Comparison of ENCODE assay signal across 1 cellular context in genomic region chr6:26055670-26056582, GRCh38.
A peak's percentile ranks its signal among the peaks of the same experiment; 100 is the strongest.
TF ChIP-seq lines count a peak whose summit lies in the region.

No MANE protein-coding gene starts in this region.

TF ChIP-seq in SK-N-SH, 30 proteins besides CTCF, POLR2A, EP300 and RAD21 (continued from another document):
- TF ChIP-seq REST (IDR thresholded peaks at IDR 0.05; ENCODE audit: low read depth, low read length) (peak; percentile 62; the same call in 1 of the 2 replicates), FOXM1 (IDR thresholded peaks at IDR 0.05; ENCODE audit: low read depth) (0 out of 2 replicates have a peak, but pooled peaks have one; percentile 10), NRF1 (IDR thresholded peaks at IDR 0.05; ENCODE audit: low read depth, low read length) (no peak), RCOR1 (IDR thresholded peaks at IDR 0.05; ENCODE audit: low read length) (peak; percentile 78), CHD2 (IDR thresholded peaks at IDR 0.05; ENCODE audit: low read length, partially characterized antibody) (peak; percentile 78), SIN3A (IDR thresholded peaks at IDR 0.05; ENCODE audit: borderline replicate concordance, low read depth, low read length) (peak; percentile 96), ZBTB33 (IDR thresholded peaks at IDR 0.05; ENCODE audit: borderline replicate concordance, low read depth) (peak; percentile 94), MAX (IDR thresholded peaks at IDR 0.05; ENCODE audit: low read depth) (0 out of 2 replicates have a peak, but pooled peaks have one; percentile 31), PBX3 (IDR thresholded peaks at IDR 0.05) (peak; percentile 38; the same call in 1 of the 2 replicates), RXRA (IDR thresholded peaks at IDR 0.05; ENCODE audit: borderline replicate concordance, low read depth) (no peak), SMC3 (IDR thresholded peaks at IDR 0.05; ENCODE audit: low read depth, low read length) (no peak), POLR2AphosphoS5 (IDR thresholded peaks at IDR 0.05; ENCODE audit: low read depth, low read length) (peak; percentile 98), NFIC (IDR thresholded peaks at IDR 0.05; ENCODE audit: borderline replicate concordance) (no peak; the same call in 1 of the 2 replicates), FOXJ3 (CRISPR knock-in tag; IDR thresholded peaks at IDR 0.05) (no peak), ELF1 (IDR thresholded peaks at IDR 0.05) (peak; percentile 2; the same call in 1 of the 2 replicates), IRF3 (IDR thresholded peaks at IDR 0.05; ENCODE audit: low read depth, low read length) (peak; percentile 34; the same call in 1 of the 2 replicates), TAF1 (IDR thresholded peaks at IDR 0.05; ENCODE audit: borderline replicate concordance, low read depth, low read length) (peak; percentile 79), MXI1 (IDR thresholded peaks at IDR 0.05; ENCODE audit: low read depth, low read length) (0 out of 2 replicates have a peak, but pooled peaks have one; percentile 4)
